Comparison of ENCODE assay signal across 35 cellular contexts in genomic region chr11:112465433-112466024, GRCh38.
"Had no signal": no experiment of that assay in that cellular context is flagged by ENCODE, and none has a peak within 500 bp of the region (broad histone marks: within the 10 kb centered on the region; RNA-seq: fewer than 3 reads in every experiment).

No MANE protein-coding gene starts in this region.

- H3K36me3 ChIP-seq: breast epithelium, esophagus squamous epithelium, heart right ventricle, neutrophil, ovary, thyroid gland, upper lobe of right lung, WERI-Rb-1 had no signal

- H3K4me3 ChIP-seq: breast epithelium, esophagus squamous epithelium, heart right ventricle, lung, mucosa of descending colon, ovary, smooth muscle cell, thyroid gland, upper lobe of right lung had no signal

- H3K36me3 Mint-ChIP-seq: activated CD8-positive, alpha-beta memory T cell treated with anti-CD3 and anti-CD28 coated beads, Interleukin-2, amount 10 ng/mL, durations not matched to agents 7 days and 5 days; natural killer cell treated with Interleukin-12 subunit alpha and Interleukin-12 subunit beta and Interleukin-15 and Interleukin-18, amount 100 ng/mL, for 72 hours; stimulated activated memory B cell treated with anti-CD40 and anti-IgM and Interleukin-4, amounts not matched to agents 10 μg/mL and 1 μg/mL and 100 μg/mL, for 72 hours had no signal

- H3K27ac Mint-ChIP-seq: activated CD8-positive, alpha-beta memory T cell treated with anti-CD3 and anti-CD28 coated beads, Interleukin-2, amount 10 ng/mL, durations not matched to agents 7 days and 5 days; activated CD8-positive, alpha-beta T cell treated with anti-CD3 and anti-CD28 coated beads for 36 hours; activated naive CD4-positive, alpha-beta T cell treated with anti-CD3 and anti-CD28 coated beads, Interleukin-2, amount 50 U/mL, for 72 hours; activated T-helper 2 cell treated with anti-CD3 and anti-CD28 coated beads, Interferon-gamma antibody, Interleukin-2, Interleukin-4, amounts not matched to agents 10 μg/mL and 5 μg/mL and 100 μg/mL, durations not matched to agents 14 hours and 24 hours and 36 hours; dendritic cell treated with granulocyte-macrophage colony-stimulating factor and Interleukin-4, amounts not matched to agents 40 ng/mL and 50 ng/mL, for 4 days; natural killer cell treated with Interleukin-12 subunit alpha and Interleukin-12 subunit beta and Interleukin-15 and Interleukin-18, amount 100 ng/mL, for 72 hours; progenitor cell of endocrine pancreas; stimulated activated memory B cell treated with anti-CD40 and anti-IgM and Interleukin-4, amounts not matched to agents 10 μg/mL and 1 μg/mL and 100 μg/mL, for 72 hours; stimulated activated naive CD8-positive, alpha-beta T cell treated with anti-CD3 and anti-CD28 coated beads, Interleukin-15, amount 100 ng/mL, for 72 hours; T-helper 1 cell treated with Interleukin-12 subunit alpha and Interleukin-12 subunit beta and Interleukin-4 antibody, amounts not matched to agents 30 μg/mL and 1 μg/mL, for 36 hours had no signal

- H3K27ac ChIP-seq: breast epithelium, epithelial cell of prostate, esophagus squamous epithelium, heart right ventricle, neutrophil, ovary, thyroid gland, upper lobe of right lung, WERI-Rb-1 had no signal

- H3K4me1 Mint-ChIP-seq: activated CD8-positive, alpha-beta memory T cell treated with anti-CD3 and anti-CD28 coated beads, Interleukin-2, amount 10 ng/mL, durations not matched to agents 7 days and 5 days; central memory CD8-positive, alpha-beta T cell; stimulated activated memory B cell treated with anti-CD40 and anti-IgM and Interleukin-4, amounts not matched to agents 10 μg/mL and 1 μg/mL and 100 μg/mL, for 72 hours had no signal

- H3K27me3 ChIP-seq: breast epithelium, ovary, thyroid gland, upper lobe of right lung had no signal

- H3K4me2 ChIP-seq: smooth muscle cell had no signal

- DNase-seq: activated CD4-positive, alpha-beta T cell treated with anti-CD3 and anti-CD28 coated beads, Interleukin-2, amount 50 U/mL, for 1 hour; activated CD8-positive, alpha-beta memory T cell treated with anti-CD3 and anti-CD28 coated beads, Interleukin-2, amount 10 ng/mL, durations not matched to agents 7 days and 5 days; activated CD8-positive, alpha-beta T cell treated with anti-CD3 and anti-CD28 coated beads for 36 hours; activated T-cell treated with anti-CD3 and anti-CD28 coated beads, Interleukin-2, amount 50 U/mL, for 48 hours; effector CD4-positive, alpha-beta T cell; esophagus squamous epithelium; foreskin melanocyte; heart right ventricle; mucosa of descending colon; ovary; retina; stimulated activated CD4-positive, alpha-beta T cell treated with anti-CD3 and anti-CD28 coated beads, Interleukin-1b, Interleukin-23, amount 100 ng/mL, for 48 hours; stimulated activated CD4-positive, alpha-beta T cell treated with anti-CD3 and anti-CD28 coated beads, Interleukin-4, amount 100 ng/mL, for 4 hours; stimulated activated CD8-positive, alpha-beta memory T cell treated with anti-CD3 and anti-CD28 coated beads, Interleukin-4, amount 100 ng/mL, for 48 hours; stimulated activated naive CD8-positive, alpha-beta T cell treated with anti-CD3 and anti-CD28 coated beads, Interleukin-15, amount 100 ng/mL, for 72 hours; substantia nigra; SW 1271; T-helper 9 cell; thyroid gland; upper lobe of right lung; WERI-Rb-1 had no signal

- H3K4me3 Mint-ChIP-seq: activated CD8-positive, alpha-beta memory T cell treated with anti-CD3 and anti-CD28 coated beads, Interleukin-2, amount 10 ng/mL, durations not matched to agents 7 days and 5 days; activated CD8-positive, alpha-beta T cell treated with anti-CD3 and anti-CD28 coated beads for 36 hours; central memory CD8-positive, alpha-beta T cell; dendritic cell treated with granulocyte-macrophage colony-stimulating factor and Interleukin-4, amounts not matched to agents 40 ng/mL and 50 ng/mL, for 4 days; natural killer cell treated with Interleukin-12 subunit alpha and Interleukin-12 subunit beta and Interleukin-15 and Interleukin-18, amount 100 ng/mL, for 72 hours; stimulated activated memory B cell treated with anti-CD40 and anti-IgM and Interleukin-4, amounts not matched to agents 10 μg/mL and 1 μg/mL and 100 μg/mL, for 72 hours; stimulated activated naive CD8-positive, alpha-beta T cell treated with anti-CD3 and anti-CD28 coated beads, Interleukin-15, amount 100 ng/mL, for 72 hours; T-helper 1 cell treated with Interleukin-12 subunit alpha and Interleukin-12 subunit beta and Interleukin-4 antibody, amounts not matched to agents 30 μg/mL and 1 μg/mL, for 36 hours had no signal

- H3K27me3 Mint-ChIP-seq: activated CD8-positive, alpha-beta memory T cell treated with anti-CD3 and anti-CD28 coated beads, Interleukin-2, amount 10 ng/mL, durations not matched to agents 7 days and 5 days; dendritic cell treated with granulocyte-macrophage colony-stimulating factor and Interleukin-4, amounts not matched to agents 40 ng/mL and 50 ng/mL, for 4 days had no signal

- H3K4me1 ChIP-seq: breast epithelium, esophagus squamous epithelium, heart right ventricle, thyroid gland, upper lobe of right lung had no signal

- H3K9me3 Mint-ChIP-seq: activated CD8-positive, alpha-beta T cell treated with anti-CD3 and anti-CD28 coated beads for 36 hours; activated T-helper 2 cell treated with anti-CD3 and anti-CD28 coated beads, Interferon-gamma antibody, Interleukin-2, Interleukin-4, amounts not matched to agents 10 μg/mL and 5 μg/mL and 100 μg/mL, durations not matched to agents 14 hours and 24 hours and 36 hours; central memory CD8-positive, alpha-beta T cell; natural killer cell treated with Interleukin-12 subunit alpha and Interleukin-12 subunit beta and Interleukin-15 and Interleukin-18, amount 100 ng/mL, for 72 hours; stimulated activated naive CD8-positive, alpha-beta T cell treated with anti-CD3 and anti-CD28 coated beads, Interleukin-15, amount 100 ng/mL, for 72 hours; T-helper 1 cell treated with Interleukin-12 subunit alpha and Interleukin-12 subunit beta and Interleukin-4 antibody, amounts not matched to agents 30 μg/mL and 1 μg/mL, for 36 hours had no signal

- ATAC-seq: activated CD4-positive, CD25-positive, alpha-beta regulatory T cell treated with anti-CD3 and anti-CD28 coated beads, Interleukin-2, amount 50 U/mL, for 24 hours; activated CD8-positive, alpha-beta memory T cell treated with anti-CD3 and anti-CD28 coated beads, Interleukin-2, amount 10 ng/mL, durations not matched to agents 7 days and 5 days; activated CD8-positive, alpha-beta T cell treated with anti-CD3 and anti-CD28 coated beads for 36 hours; activated naive CD4-positive, alpha-beta T cell treated with anti-CD3 and anti-CD28 coated beads, Interleukin-2, amount 50 U/mL, for 72 hours; heart right ventricle; mucosa of descending colon; natural killer cell treated with Interleukin-12 subunit alpha and Interleukin-12 subunit beta and Interleukin-15 and Interleukin-18, amount 100 ng/mL, for 72 hours; stimulated activated memory B cell treated with anti-CD40 and anti-IgM and Interleukin-4, amounts not matched to agents 10 μg/mL and 1 μg/mL and 100 μg/mL, for 72 hours; stimulated activated naive CD8-positive, alpha-beta T cell treated with anti-CD3 and anti-CD28 coated beads, Interleukin-15, amount 100 ng/mL, for 72 hours had no signal

- H3K9me3 ChIP-seq: breast epithelium, esophagus squamous epithelium, heart right ventricle, mucosa of descending colon, neutrophil, ovary, thyroid gland, upper lobe of right lung had no signal
